In genomic region chr2:79670198-79670597, GRCh38 we compare ENCODE assay signal across 22 cellular contexts.
DNase-seq lines count a peak whose midpoint lies in the region; ATAC-seq, FAIRE-seq and TF ChIP-seq lines count a peak whose summit lies in the region.
"Had no signal": no experiment of that assay in that cellular context is flagged by ENCODE, and none has a peak within 500 bp of the region (broad histone marks: within the 10 kb centered on the region; RNA-seq: fewer than 3 reads in every experiment).

No MANE protein-coding gene starts in this region.

- in situ Hi-C loops in SK-MEL-5 (cut with HindIII; ENCODE audit: low pct_unique_long_range_greater_than_20kb, low sequenced_read_pairs): no loop called here

- intact Hi-C loops in left ventricle myocardium superior (cut with micrococcal nuclease) (no loop called here), kidney (cut with DNase I) (no loop called here)

- H3K36me3 ChIP-seq in right atrium auricular region (no peaks in the 10 kb centered on the region), kidney (ENCODE audit: control insufficient read depth in 1 of 2, insufficient read depth in 2 of 2, low read length in 2 of 2) (no peaks in the 10 kb centered on the region)
- H3K36me3 ChIP-seq: Peyer's patch, transverse colon, WERI-Rb-1 had no signal

- ATAC-seq in left ventricle myocardium superior (no peak), esophagus mucosa (no peak), GM21528 (IDR thresholded peaks at IDR 0.05; ENCODE audit: low FRiP score, unreplicated experiment) (no peak)
- ATAC-seq: activated CD8-positive, alpha-beta T cell treated with anti-CD3 and anti-CD28 coated beads, Interleukin-2, amount 10 ng/mL, durations not matched to agents 7 days and 5 days; activated naive CD8-positive, alpha-beta T cell treated with anti-CD3 and anti-CD28 coated beads, Interleukin-2, amount 50 U/mL, for 24 hours; CD8-positive, alpha-beta T cell; left colon; stimulated activated naive B cell treated with anti-CD40 and anti-IgM and Interleukin-4, amounts not matched to agents 10 μg/mL and 1 μg/mL and 100 μg/mL, for 72 hours had no signal

- H3K4me3 ChIP-seq in right atrium auricular region: no peak overlapping the region
- no peak overlapping the region for H3K4me3 ChIP-seq in kidney (ENCODE audit: low read length in 2 of 2)
- H3K4me3 ChIP-seq: Peyer's patch, transverse colon had no signal

- H3K27me3 ChIP-seq in right atrium auricular region: no peaks in the 10 kb centered on the region
- H3K27me3 ChIP-seq: Peyer's patch, transverse colon had no signal

- no peak for TF ChIP-seq CTCF in right atrium auricular region (IDR thresholded peaks at IDR 0.05)
- no peak for TF ChIP-seq CTCF in kidney (IDR thresholded peaks at IDR 0.05; ENCODE audit: borderline replicate concordance, extremely low read depth, insufficient read depth)

- no peak overlapping the region for H3K9ac ChIP-seq in kidney (ENCODE audit: low read length in 2 of 2)

- H3K9me3 ChIP-seq in right atrium auricular region (no peaks in the 10 kb centered on the region), kidney (ENCODE audit: control insufficient read depth in 1 of 2, low read length in 2 of 2) (no peaks in the 10 kb centered on the region)
- H3K9me3 ChIP-seq: Peyer's patch, transverse colon had no signal

- DNase-seq in left ventricle myocardium superior (peak; percentile 14), right atrium auricular region (ENCODE audit: low spot score) (no peak), SK-MEL-5 (ENCODE audit: low read depth, low spot score) (peak; percentile 68), kidney (peak; percentile 60), NCI-H1930 (lab: John Stamatoyannopoulos, UW) (no peak)
- DNase-seq in stimulated activated naive CD4-positive, alpha-beta T cell treated with Interleukin-2 at 50 U/mL for 16 hours (lab: John Stamatoyannopoulos, UW): no peak
- DNase-seq: activated CD8-positive, alpha-beta T cell treated with anti-CD3 and anti-CD28 coated beads, Interleukin-2, amount 10 ng/mL, durations not matched to agents 7 days and 5 days; activated naive CD8-positive, alpha-beta T cell treated with anti-CD3 and anti-CD28 coated beads, Interleukin-2, amount 50 U/mL, for 24 hours; CD8-positive, alpha-beta T cell; GOT3; left colon; MV-4-11; NCI-H2081; NCI-H526 treated with DMSO at 0.1 percent for 48 hours; Peyer's patch; stimulated activated naive B cell treated with anti-CD40 and anti-IgM and Interleukin-4, amounts not matched to agents 10 μg/mL and 1 μg/mL and 100 μg/mL, for 72 hours; transverse colon; WERI-Rb-1 had no signal

- no peak overlapping the region for H3K27ac ChIP-seq in right atrium auricular region
- H3K27ac ChIP-seq in kidney (ENCODE audit: low read depth in 2 of 2, low read length in 2 of 2): no peak overlapping the region
- H3K27ac ChIP-seq: Peyer's patch, transverse colon, WERI-Rb-1 had no signal

- FAIRE-seq in kidney (lab: Jason Lieb, UNC): no peak
- FAIRE-seq: A204.1, bronchial epithelial cell had no signal

- H3K4me1 ChIP-seq in right atrium auricular region (no peaks in the 10 kb centered on the region), kidney (ENCODE audit: control insufficient read depth in 1 of 2, insufficient read depth in 1 of 2, low read depth in 1 of 2, low read length in 2 of 2) (no peaks in the 10 kb centered on the region)
- H3K4me1 ChIP-seq: Peyer's patch, transverse colon had no signal

Comparison
In these comparisons a context has a peak if more than half of its experiments do, and no peak if none do; other contexts are left out.
1. DNase-seq: peak in left ventricle myocardium superior (single experiment), SK-MEL-5 (single experiment) and kidney (single experiment); none in right atrium auricular region (single experiment), NCI-H1930 (0 of 2) and stimulated activated naive CD4-positive, alpha-beta T cell treated with Interleukin-2 at 50 U/mL for 16 hours (single experiment).